18 cellular contexts compared by ENCODE assay signal in the genomic region with DNA sequence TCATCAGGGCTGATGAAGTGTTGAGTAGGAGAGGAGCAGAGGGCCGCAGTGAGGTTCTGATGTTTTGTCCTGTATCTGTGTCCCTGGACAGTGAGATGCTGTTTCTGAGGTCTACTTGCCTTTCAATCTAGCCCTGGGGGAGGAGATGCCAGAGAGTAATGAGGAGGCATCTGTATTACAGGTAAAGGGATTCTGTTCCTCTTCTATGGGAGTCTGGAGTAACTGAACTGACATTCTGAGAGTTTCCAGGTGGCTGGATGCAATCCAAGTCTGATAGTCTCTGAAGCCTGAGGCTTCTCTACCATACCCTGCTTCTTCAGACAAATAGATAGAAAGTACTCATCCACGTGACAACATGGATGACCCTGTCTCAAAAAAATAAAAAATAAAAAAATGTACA.
"Had no signal": no experiment of that assay in that cellular context is flagged by ENCODE, and none has a peak within 500 bp of the region (broad histone marks: within the 10 kb centered on the region; RNA-seq: fewer than 3 reads in every experiment).

No MANE protein-coding gene starts in this region.

- H3K4me1 Mint-ChIP-seq: activated naive CD4-positive, alpha-beta T cell treated with anti-CD3 and anti-CD28 coated beads, Interleukin-2, amount 10 ng/mL, durations not matched to agents 7 days and 5 days; activated naive CD8-positive, alpha-beta T cell treated with anti-CD3 and anti-CD28 coated beads, Interleukin-2, amount 50 U/mL, for 24 hours; central memory CD8-positive, alpha-beta T cell; stimulated activated memory B cell treated with anti-CD40 and anti-IgM and Interleukin-4, amounts not matched to agents 10 μg/mL and 1 μg/mL and 100 μg/mL, for 72 hours had no signal

- H3K27me3 Mint-ChIP-seq: activated naive CD8-positive, alpha-beta T cell treated with anti-CD3 and anti-CD28 coated beads, Interleukin-2, amount 50 U/mL, for 24 hours; stimulated activated memory B cell treated with anti-CD40 and anti-IgM and Interleukin-4, amounts not matched to agents 10 μg/mL and 1 μg/mL and 100 μg/mL, for 72 hours had no signal

- H3K27ac Mint-ChIP-seq: activated naive CD4-positive, alpha-beta T cell treated with anti-CD3 and anti-CD28 coated beads, Interleukin-2, amount 10 ng/mL, durations not matched to agents 7 days and 5 days; activated naive CD8-positive, alpha-beta T cell treated with anti-CD3 and anti-CD28 coated beads, Interleukin-2, amount 50 U/mL, for 24 hours; stimulated activated memory B cell treated with anti-CD40 and anti-IgM and Interleukin-4, amounts not matched to agents 10 μg/mL and 1 μg/mL and 100 μg/mL, for 72 hours; T-helper 1 cell treated with Interleukin-12 subunit alpha and Interleukin-12 subunit beta and Interleukin-4 antibody, amounts not matched to agents 30 μg/mL and 1 μg/mL, for 36 hours had no signal

- DNase-seq: activated CD4-positive, alpha-beta T cell treated with anti-CD3 and anti-CD28 coated beads, Interleukin-2, amount 50 U/mL, for 1 hour; activated CD8-positive, alpha-beta memory T cell treated with anti-CD3 and anti-CD28 coated beads, Interleukin-2, amount 50 U/mL, for 4 hours; activated naive CD4-positive, alpha-beta T cell treated with anti-CD3 and anti-CD28 coated beads, Interleukin-2, amount 10 ng/mL, durations not matched to agents 7 days and 5 days; activated naive CD8-positive, alpha-beta T cell treated with anti-CD3 and anti-CD28 coated beads, Interleukin-2, amount 50 U/mL, for 24 hours; activated T-cell treated with anti-CD3 and anti-CD28 coated beads, Interleukin-2, amount 50 U/mL, for 4 hours; aorta; esophagus squamous epithelium; heart right ventricle; left ventricle myocardium inferior; mammary epithelial cell; nephron progenitor cell; stimulated activated CD4-positive, alpha-beta T cell treated with anti-CD3 and anti-CD28 coated beads, Interleukin-4, amount 100 ng/mL, for 24 hours had no signal

- H3K9me3 Mint-ChIP-seq: activated naive CD4-positive, alpha-beta T cell treated with anti-CD3 and anti-CD28 coated beads, Interleukin-2, amount 10 ng/mL, durations not matched to agents 7 days and 5 days; activated naive CD8-positive, alpha-beta T cell treated with anti-CD3 and anti-CD28 coated beads, Interleukin-2, amount 50 U/mL, for 24 hours; activated T-cell treated with anti-CD3 and anti-CD28 coated beads, Interleukin-2, amount 50 U/mL, for 4 hours; central memory CD8-positive, alpha-beta T cell; nephron progenitor cell; stimulated activated memory B cell treated with anti-CD40 and anti-IgM and Interleukin-4, amounts not matched to agents 10 μg/mL and 1 μg/mL and 100 μg/mL, for 72 hours; T-helper 1 cell treated with Interleukin-12 subunit alpha and Interleukin-12 subunit beta and Interleukin-4 antibody, amounts not matched to agents 30 μg/mL and 1 μg/mL, for 36 hours had no signal

- H3K4me3 Mint-ChIP-seq: activated naive CD4-positive, alpha-beta T cell treated with anti-CD3 and anti-CD28 coated beads, Interleukin-2, amount 10 ng/mL, durations not matched to agents 7 days and 5 days; activated naive CD8-positive, alpha-beta T cell treated with anti-CD3 and anti-CD28 coated beads, Interleukin-2, amount 50 U/mL, for 24 hours; activated T-cell treated with anti-CD3 and anti-CD28 coated beads, Interleukin-2, amount 50 U/mL, for 4 hours; central memory CD8-positive, alpha-beta T cell; nephron progenitor cell; stimulated activated memory B cell treated with anti-CD40 and anti-IgM and Interleukin-4, amounts not matched to agents 10 μg/mL and 1 μg/mL and 100 μg/mL, for 72 hours; T-helper 1 cell treated with Interleukin-12 subunit alpha and Interleukin-12 subunit beta and Interleukin-4 antibody, amounts not matched to agents 30 μg/mL and 1 μg/mL, for 36 hours had no signal

- H3K4me1 ChIP-seq: left ventricle myocardium inferior, right atrium auricular region had no signal

- H3K36me3 Mint-ChIP-seq: activated naive CD4-positive, alpha-beta T cell treated with anti-CD3 and anti-CD28 coated beads, Interleukin-2, amount 10 ng/mL, durations not matched to agents 7 days and 5 days; stimulated activated memory B cell treated with anti-CD40 and anti-IgM and Interleukin-4, amounts not matched to agents 10 μg/mL and 1 μg/mL and 100 μg/mL, for 72 hours had no signal

- H3K36me3 ChIP-seq: esophagus squamous epithelium, heart right ventricle, left ventricle myocardium inferior, right atrium auricular region had no signal

- H3K9me3 ChIP-seq: esophagus squamous epithelium, heart right ventricle, left ventricle myocardium inferior, right atrium auricular region had no signal

- H3K4me3 ChIP-seq: coronary artery, esophagus squamous epithelium, heart right ventricle, left ventricle myocardium inferior, right atrium auricular region had no signal

- ATAC-seq: activated CD4-positive, CD25-positive, alpha-beta regulatory T cell treated with anti-CD3 and anti-CD28 coated beads, Interleukin-2, amount 50 U/mL, for 24 hours; activated naive CD8-positive, alpha-beta T cell treated with anti-CD3 and anti-CD28 coated beads, Interleukin-2, amount 50 U/mL, for 24 hours; activated T-cell treated with anti-CD3 and anti-CD28 coated beads, Interleukin-2, amount 50 U/mL, for 4 hours; heart right ventricle; stimulated activated memory B cell treated with anti-CD40 and anti-IgM and Interleukin-4, amounts not matched to agents 10 μg/mL and 1 μg/mL and 100 μg/mL, for 72 hours had no signal

- H3K27me3 ChIP-seq: esophagus squamous epithelium, heart right ventricle, right atrium auricular region had no signal

- H3K27ac ChIP-seq: coronary artery, esophagus squamous epithelium, heart right ventricle, left ventricle myocardium inferior, right atrium auricular region had no signal
